ENCODE assay signal across 15 cellular contexts in genomic region chr17:49819118-49819517, GRCh38. TPM values are rescaled to one million over a fixed set of nuclear protein-coding genes. Genes with fewer than 3 reads are reported as not detected.
A peak's percentile ranks its signal among the peaks of the same experiment; 100 is the strongest.
DNase-seq lines count a peak whose midpoint lies in the region; ATAC-seq lines count a peak whose summit lies in the region.
"Had no signal": no experiment of that assay in that cellular context is flagged by ENCODE, and none has a peak within 500 bp of the region (broad histone marks: within the 10 kb centered on the region; RNA-seq: fewer than 3 reads in every experiment).

No MANE protein-coding gene starts in this region.

- H3K27ac Mint-ChIP-seq in activated T-cell treated with anti-CD3 and anti-CD28 coated beads, Interleukin-2, amount 50 U/mL, for 24 hours: peak overlapping the region; percentile 90
- H3K27ac Mint-ChIP-seq in T-cell: peak overlapping the region; percentile 90 to 99
- H3K27ac Mint-ChIP-seq in activated naive CD8-positive, alpha-beta T cell treated with anti-CD3 and anti-CD28 coated beads, Interleukin-2, amount 10 ng/mL, durations not matched to agents 7 days and 5 days: peak overlapping the region; percentile 43
- peak overlapping the region; percentile 80 to 81 for H3K27ac Mint-ChIP-seq in natural killer cell treated with Interleukin-12 subunit alpha and Interleukin-12 subunit beta and Interleukin-15 and Interleukin-18, amount 100 ng/mL, for 72 hours
- H3K27ac Mint-ChIP-seq: HFFc6 had no signal

- H3K4me1 Mint-ChIP-seq in activated T-cell treated with anti-CD3 and anti-CD28 coated beads, Interleukin-2, amount 50 U/mL, for 24 hours (ENCODE audit: low read depth): peaks cover 78% of the 10 kb centered on the region
- peaks cover 74 to 80% (median 74%) of the 10 kb centered on the region in 3 donors for H3K4me1 Mint-ChIP-seq in T-cell
- H3K4me1 Mint-ChIP-seq in activated naive CD8-positive, alpha-beta T cell treated with anti-CD3 and anti-CD28 coated beads, Interleukin-2, amount 10 ng/mL, durations not matched to agents 7 days and 5 days: peaks cover 31% of the 10 kb centered on the region
- peaks cover 30 to 35% of the 10 kb centered on the region in 2 donors for H3K4me1 Mint-ChIP-seq in natural killer cell treated with Interleukin-12 subunit alpha and Interleukin-12 subunit beta and Interleukin-15 and Interleukin-18, amount 100 ng/mL, for 72 hours (ENCODE audit: low read depth in 2 of 2)

- POLR2A ChIA-PET in T-cell (lab: Charles Lee): no interaction called here
- POLR2A ChIA-PET in activated naive CD8-positive, alpha-beta T cell treated with anti-CD3 and anti-CD28 coated beads, Interleukin-2, amount 10 ng/mL, durations not matched to agents 7 days and 5 days (lab: Charles Lee): no interaction called here

- no peak overlapping the region for H3K4me3 Mint-ChIP-seq in activated T-cell treated with anti-CD3 and anti-CD28 coated beads, Interleukin-2, amount 50 U/mL, for 24 hours
- H3K4me3 Mint-ChIP-seq in T-cell: peak overlapping the region in 1 of 3 donors; percentile 77
- H3K4me3 Mint-ChIP-seq in activated naive CD8-positive, alpha-beta T cell treated with anti-CD3 and anti-CD28 coated beads, Interleukin-2, amount 10 ng/mL, durations not matched to agents 7 days and 5 days: peak overlapping the region; percentile 8
- peak overlapping the region; percentile 28 for H3K4me3 Mint-ChIP-seq in natural killer cell treated with Interleukin-12 subunit alpha and Interleukin-12 subunit beta and Interleukin-15 and Interleukin-18, amount 100 ng/mL, for 72 hours
- H3K4me3 Mint-ChIP-seq: HFFc6 had no signal

- no peaks in the 10 kb centered on the region for H3K9me3 Mint-ChIP-seq in activated T-cell treated with anti-CD3 and anti-CD28 coated beads, Interleukin-2, amount 50 U/mL, for 24 hours
- no peaks in the 10 kb centered on the region for H3K9me3 Mint-ChIP-seq in T-cell
- H3K9me3 Mint-ChIP-seq in activated naive CD8-positive, alpha-beta T cell treated with anti-CD3 and anti-CD28 coated beads, Interleukin-2, amount 10 ng/mL, durations not matched to agents 7 days and 5 days: no peaks in the 10 kb centered on the region
- H3K9me3 Mint-ChIP-seq in natural killer cell treated with Interleukin-12 subunit alpha and Interleukin-12 subunit beta and Interleukin-15 and Interleukin-18, amount 100 ng/mL, for 72 hours: no peaks in the 10 kb centered on the region
- H3K9me3 Mint-ChIP-seq: HFFc6 had no signal

- H3K36me3 Mint-ChIP-seq in activated T-cell treated with anti-CD3 and anti-CD28 coated beads, Interleukin-2, amount 50 U/mL, for 24 hours (ENCODE audit: low read depth): peaks cover 98% of the 10 kb centered on the region
- peaks cover 61% of the 10 kb centered on the region for H3K36me3 Mint-ChIP-seq in T-cell
- peaks cover 32% of the 10 kb centered on the region for H3K36me3 Mint-ChIP-seq in activated naive CD8-positive, alpha-beta T cell treated with anti-CD3 and anti-CD28 coated beads, Interleukin-2, amount 10 ng/mL, durations not matched to agents 7 days and 5 days
- peaks cover 25% of the 10 kb centered on the region for H3K36me3 Mint-ChIP-seq in natural killer cell treated with Interleukin-12 subunit alpha and Interleukin-12 subunit beta and Interleukin-15 and Interleukin-18, amount 100 ng/mL, for 72 hours

- no peak for DNase-seq in activated T-cell treated with anti-CD3 and anti-CD28 coated beads, Interleukin-2, amount 50 U/mL, for 24 hours
- no peak for DNase-seq in activated T-cell treated with anti-CD3 and anti-CD28 coated beads, Interleukin-2, amount 50 U/mL, for 48 hours
- no peak for DNase-seq in T-cell
- no peak for DNase-seq in activated naive CD8-positive, alpha-beta T cell treated with anti-CD3 and anti-CD28 coated beads, Interleukin-2, amount 10 ng/mL, durations not matched to agents 7 days and 5 days
- no peak for DNase-seq in natural killer cell treated with Interleukin-12 subunit alpha and Interleukin-12 subunit beta and Interleukin-15 and Interleukin-18, amount 100 ng/mL, for 72 hours (ENCODE audit: low spot score)
- DNase-seq in NCI-H510A (lab: John Stamatoyannopoulos, UW): no peak
- DNase-seq in central memory CD4-positive, alpha-beta T cell: no peak
- DNase-seq: HFFc6, NCI-H1694 treated with DMSO at 0.1 percent for 48 hours, pancreas had no signal

- no peak for ATAC-seq in T-cell (replicated peaks in 1 of 4)
- no peak for ATAC-seq in activated naive CD8-positive, alpha-beta T cell treated with anti-CD3 and anti-CD28 coated beads, Interleukin-2, amount 10 ng/mL, durations not matched to agents 7 days and 5 days (ENCODE audit: low read depth)
- no peak for ATAC-seq in natural killer cell treated with Interleukin-12 subunit alpha and Interleukin-12 subunit beta and Interleukin-15 and Interleukin-18, amount 100 ng/mL, for 72 hours
- no peak for ATAC-seq in HG02763 (IDR thresholded peaks at IDR 0.05; ENCODE audit: unreplicated experiment)
- ATAC-seq: gastroesophageal sphincter, pancreas had no signal

- H3K27me3 Mint-ChIP-seq in activated T-cell treated with anti-CD3 and anti-CD28 coated beads, Interleukin-2, amount 50 U/mL, for 24 hours: no peaks in the 10 kb centered on the region
- no peaks in the 10 kb centered on the region for H3K27me3 Mint-ChIP-seq in T-cell
- no peaks in the 10 kb centered on the region for H3K27me3 Mint-ChIP-seq in activated naive CD8-positive, alpha-beta T cell treated with anti-CD3 and anti-CD28 coated beads, Interleukin-2, amount 10 ng/mL, durations not matched to agents 7 days and 5 days
- H3K27me3 Mint-ChIP-seq in natural killer cell treated with Interleukin-12 subunit alpha and Interleukin-12 subunit beta and Interleukin-15 and Interleukin-18, amount 100 ng/mL, for 72 hours: no peaks in the 10 kb centered on the region

- CTCF ChIA-PET in T-cell (lab: Charles Lee): no interaction called here

RNA-seq across cellular contexts. Expression of gene TAC4, which starts 28.8 kb away (rescaled TPM):
- total RNA-seq in T-cell: not detected
- not detected for total RNA-seq in activated naive CD8-positive, alpha-beta T cell treated with anti-CD3 and anti-CD28 coated beads, Interleukin-2, amount 10 ng/mL, durations not matched to agents 7 days and 5 days
- total RNA-seq in natural killer cell treated with Interleukin-12 subunit alpha and Interleukin-12 subunit beta and Interleukin-15 and Interleukin-18, amount 100 ng/mL, for 72 hours: not detected
- total RNA-seq: gastroesophageal sphincter, HFFc6, liver, M059J, pancreas, RPMI7951 had no signal

RNA-seq across cellular contexts. Expression of gene KAT7, which starts 30.6 kb away (rescaled TPM):
- 100 to 1,000 TPM in 2 of 5 donors, 10 to 100 TPM in 3; 96.8 to 197 (median 99.7) TPM for total RNA-seq in T-cell
- total RNA-seq in activated naive CD8-positive, alpha-beta T cell treated with anti-CD3 and anti-CD28 coated beads, Interleukin-2, amount 10 ng/mL, durations not matched to agents 7 days and 5 days: 10 to 100 TPM; 91.7 to 92.5 TPM
- total RNA-seq in natural killer cell treated with Interleukin-12 subunit alpha and Interleukin-12 subunit beta and Interleukin-15 and Interleukin-18, amount 100 ng/mL, for 72 hours: 10 to 100 TPM; 75.8 to 98.5 TPM

RNA-seq across cellular contexts. Expression of gene FAM117A, which starts 55.2 kb away (rescaled TPM):
- total RNA-seq in T-cell: 100 to 1,000 TPM in 2 of 5 donors, 10 to 100 TPM in 3; 71.9 to 105 (median 99.1) TPM
- total RNA-seq in activated naive CD8-positive, alpha-beta T cell treated with anti-CD3 and anti-CD28 coated beads, Interleukin-2, amount 10 ng/mL, durations not matched to agents 7 days and 5 days: 10 to 100 TPM; 47.0 to 57.2 TPM
- 10 to 100 TPM; 22.4 to 36.4 TPM for total RNA-seq in natural killer cell treated with Interleukin-12 subunit alpha and Interleukin-12 subunit beta and Interleukin-15 and Interleukin-18, amount 100 ng/mL, for 72 hours

Comparison
In these comparisons a context has a peak if more than half of its experiments do, and no peak if none do; other contexts are left out.
1. H3K27ac Mint-ChIP-seq: peak in every context shown above with its lines; median percentile 94 in T-cell; 90 in activated T-cell treated with anti-CD3 and anti-CD28 coated beads, Interleukin-2, amount 50 U/mL, for 24 hours; 80 in natural killer cell treated with Interleukin-12 subunit alpha and Interleukin-12 subunit beta and Interleukin-15 and Interleukin-18, amount 100 ng/mL, for 72 hours; 43 in activated naive CD8-positive, alpha-beta T cell treated with anti-CD3 and anti-CD28 coated beads, Interleukin-2, amount 10 ng/mL, durations not matched to agents 7 days and 5 days.